8 cellular contexts compared by ENCODE assay signal in the genomic region with DNA sequence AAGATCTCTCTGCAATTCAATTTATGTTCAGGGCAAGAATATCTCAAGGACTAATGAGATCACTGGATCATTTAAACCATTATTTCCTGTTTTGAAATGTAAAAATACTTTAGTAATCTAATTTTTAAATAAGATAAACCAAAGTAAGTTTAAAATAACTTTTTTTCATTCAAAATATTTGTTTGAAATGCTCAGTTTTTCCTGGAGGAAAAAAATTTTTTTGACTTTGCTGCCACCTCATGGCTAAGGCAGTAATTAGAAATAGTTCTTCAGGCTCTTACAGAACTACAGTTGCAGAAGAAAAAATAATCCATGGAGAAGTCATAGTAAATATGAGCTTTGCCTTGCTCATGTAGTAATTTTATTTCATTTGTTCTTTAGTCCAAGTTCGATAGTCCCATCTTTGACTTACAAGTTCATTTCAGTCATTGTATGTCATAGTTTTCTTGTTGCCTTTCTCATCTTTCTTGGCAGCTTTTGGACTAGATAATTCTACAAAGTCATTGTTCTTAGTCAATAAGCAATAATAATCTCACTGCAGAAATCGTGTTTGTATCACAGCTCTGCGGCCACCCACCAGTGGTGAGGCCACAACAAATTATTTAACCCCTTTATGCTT.
A peak's percentile ranks its signal among the peaks of the same experiment; 100 is the strongest.
DNase-seq lines count a peak whose midpoint lies in the region; ATAC-seq, FAIRE-seq and TF ChIP-seq lines count a peak whose summit lies in the region.

No MANE protein-coding gene starts in this region.

- no peak overlapping the region for H3K4me2 ChIP-seq in astrocyte (ENCODE audit: low read length)

- H3K4me1 ChIP-seq in astrocyte (ENCODE audit: insufficient read depth, low read length) (no peaks in the 10 kb centered on the region), liver (ENCODE audit: control insufficient read depth in 4 of 4, insufficient read depth in 4 of 4, low read length in 3 of 4) (no peaks in the 10 kb centered on the region)
- no peaks in the 10 kb centered on the region for H3K4me1 ChIP-seq in effector memory CD4-positive, alpha-beta T cell (ENCODE audit: control insufficient read depth, insufficient read depth, low read length, poor library complexity, severe bottlenecking)

- no peaks in the 10 kb centered on the region for H4K20me1 ChIP-seq in astrocyte (ENCODE audit: insufficient read depth, low read length)

- ATAC-seq in activated CD4-positive, alpha-beta T cell treated with anti-CD3 and anti-CD28 coated beads for 36 hours: no peak
- ATAC-seq in HG03108 (IDR thresholded peaks at IDR 0.05; ENCODE audit: unreplicated experiment): no peak

- TF ChIP-seq CTCF in astrocyte (IDR thresholded peaks at IDR 0.05; ENCODE audit: insufficient read depth, low read depth, low read length) (peak; percentile 59), liver (IDR thresholded peaks at IDR 0.05; ENCODE audit: low read depth, low read length, missing input control) (peak; percentile 43)

- no peaks in the 10 kb centered on the region for H3K4me1 Mint-ChIP-seq in activated CD4-positive, alpha-beta T cell treated with anti-CD3 and anti-CD28 coated beads for 36 hours
- H3K4me1 Mint-ChIP-seq in astrocyte (ENCODE audit: low read depth, unreplicated experiment): no peaks in the 10 kb centered on the region

- FAIRE-seq in astrocyte (lab: Jason Lieb, UNC): no peak

- CTCF ChIA-PET in activated CD4-positive, alpha-beta T cell treated with anti-CD3 and anti-CD28 coated beads for 36 hours (lab: Charles Lee): interaction anchor here (0.6 to 5.7 kb wide), 24 partner anchors 10 to 729 kb away, joined by 3 to 72 read pairs (median 4); no protein-coding TSS in a partner anchor

- peak; percentile 71 to 73 for TF ChIP-seq RAD21 in liver (IDR thresholded peaks at IDR 0.05)

- H3K9me3 ChIP-seq in astrocyte (ENCODE audit: insufficient read depth, low read depth, low read length) (no peaks in the 10 kb centered on the region), liver (ENCODE audit: control insufficient read depth in 4 of 4, low read length in 3 of 4) (no peaks in the 10 kb centered on the region)
- no peaks in the 10 kb centered on the region for H3K9me3 ChIP-seq in effector memory CD4-positive, alpha-beta T cell (ENCODE audit: control insufficient read depth, low read length)

- H3K27me3 Mint-ChIP-seq in activated CD4-positive, alpha-beta T cell treated with anti-CD3 and anti-CD28 coated beads for 36 hours: no peaks in the 10 kb centered on the region
- H3K27me3 Mint-ChIP-seq in astrocyte (ENCODE audit: low read depth, unreplicated experiment): no peaks in the 10 kb centered on the region

- intact Hi-C loops in activated CD4-positive, alpha-beta T cell treated with anti-CD3 and anti-CD28 coated beads for 36 hours (cut with DNase I, micrococcal nuclease): loop anchor here (1.0 to 10.0 kb wide), 6 partner anchors 89 to 522 kb away; no protein-coding TSS in a partner anchor

- H3K9ac ChIP-seq in astrocyte (ENCODE audit: low read length) (no peak overlapping the region), liver (ENCODE audit: low read depth in 1 of 2, low read length in 2 of 2) (no peak overlapping the region)

- no peak overlapping the region for H3K27ac Mint-ChIP-seq in activated CD4-positive, alpha-beta T cell treated with anti-CD3 and anti-CD28 coated beads for 36 hours
- H3K27ac Mint-ChIP-seq in astrocyte (ENCODE audit: unreplicated experiment): no peak overlapping the region

- H3K36me3 ChIP-seq in astrocyte (ENCODE audit: insufficient read depth, low read length) (no peaks in the 10 kb centered on the region), liver (ENCODE audit: control insufficient read depth in 4 of 4, insufficient read depth in 3 of 4, low read depth in 1 of 4, low read length in 3 of 4) (no peaks in the 10 kb centered on the region)
- no peaks in the 10 kb centered on the region for H3K36me3 ChIP-seq in effector memory CD4-positive, alpha-beta T cell (ENCODE audit: control insufficient read depth, insufficient read depth, low read length)

- DNase-seq in activated CD4-positive, alpha-beta T cell treated with anti-CD3 and anti-CD28 coated beads for 36 hours: peak; percentile 30
- DNase-seq in activated CD4-positive, alpha-beta T cell treated with anti-CD3 and anti-CD28 coated beads, Interleukin-2, amount 50 U/mL, for 4 hours: no peak
- DNase-seq in M059J (ENCODE audit: low read depth): peak; percentile 41
- peak; percentile 2 for DNase-seq in astrocyte (ENCODE audit: low read depth)
- no peak for DNase-seq in effector memory CD4-positive, alpha-beta T cell
- no peak for DNase-seq in GF-D8 (lab: John Stamatoyannopoulos, UW)

- H3K9me3 Mint-ChIP-seq in activated CD4-positive, alpha-beta T cell treated with anti-CD3 and anti-CD28 coated beads for 36 hours (ENCODE audit: low read depth): no peaks in the 10 kb centered on the region
- no peaks in the 10 kb centered on the region for H3K9me3 Mint-ChIP-seq in astrocyte (ENCODE audit: unreplicated experiment)

- POLR2A ChIA-PET in activated CD4-positive, alpha-beta T cell treated with anti-CD3 and anti-CD28 coated beads for 36 hours (lab: Charles Lee): no interaction called here

- no peak overlapping the region for H3K4me3 ChIP-seq in astrocyte (ENCODE audit: insufficient read depth, low read depth, low read length)
- H3K4me3 ChIP-seq in liver (ENCODE audit: low read depth in 1 of 3, low read length in 3 of 3): no peak overlapping the region
- H3K4me3 ChIP-seq in effector memory CD4-positive, alpha-beta T cell (ENCODE audit: insufficient read depth, low read depth, low read length, poor library complexity, severe bottlenecking): no peak overlapping the region

- H3K27me3 ChIP-seq in astrocyte (ENCODE audit: insufficient read depth, low read length) (no peaks in the 10 kb centered on the region), liver (ENCODE audit: control insufficient read depth in 4 of 4, insufficient read depth in 4 of 4, low read length in 3 of 4) (peaks cover 0 to 7% (median 0%) of the 10 kb centered on the region in 4 donors)
- no peaks in the 10 kb centered on the region for H3K27me3 ChIP-seq in effector memory CD4-positive, alpha-beta T cell (replicated peaks; ENCODE audit: control insufficient read depth, insufficient read depth, low read length, poor library complexity, severe bottlenecking)

- H3K27ac ChIP-seq in astrocyte (ENCODE audit: low read depth, low read length) (no peak overlapping the region), liver (ENCODE audit: low read depth in 1 of 2, low read length in 2 of 2) (no peak overlapping the region)
- no peak overlapping the region for H3K27ac ChIP-seq in effector memory CD4-positive, alpha-beta T cell (ENCODE audit: insufficient read depth, low read length, poor library complexity, severe bottlenecking)

- no peaks in the 10 kb centered on the region for H3K79me2 ChIP-seq in astrocyte (ENCODE audit: insufficient read depth, low read length)

- no peaks in the 10 kb centered on the region for H3K36me3 Mint-ChIP-seq in activated CD4-positive, alpha-beta T cell treated with anti-CD3 and anti-CD28 coated beads for 36 hours (ENCODE audit: low read depth)
- H3K36me3 Mint-ChIP-seq in astrocyte (ENCODE audit: low read depth, unreplicated experiment): no peaks in the 10 kb centered on the region

- WGBS in liver: 8% methylated on average over 3 of the region's 3 CpGs

- H2AFZ ChIP-seq in astrocyte (ENCODE audit: low read depth, low read length): no peak overlapping the region

- no peak overlapping the region for H3K4me3 Mint-ChIP-seq in activated CD4-positive, alpha-beta T cell treated with anti-CD3 and anti-CD28 coated beads for 36 hours
- H3K4me3 Mint-ChIP-seq in astrocyte (ENCODE audit: unreplicated experiment): no peak overlapping the region

TF ChIP-seq in liver, 16 proteins besides CTCF, POLR2A, EP300 and RAD21:
- TF ChIP-seq SP1 (IDR thresholded peaks at IDR 0.05) (no peak), EGR1 (IDR thresholded peaks at IDR 0.05; ENCODE audit: low read depth in 2 of 2) (no peak), HNF4G (IDR thresholded peaks at IDR 0.05) (no peak), RXRA (IDR thresholded peaks at IDR 0.05) (no peak), HNF4A (conservative IDR thresholded peaks at IDR 0.05) (no peak), FOXA2 (IDR thresholded peaks at IDR 0.05) (no peak)
- TF ChIP-seq, protein P1, sequence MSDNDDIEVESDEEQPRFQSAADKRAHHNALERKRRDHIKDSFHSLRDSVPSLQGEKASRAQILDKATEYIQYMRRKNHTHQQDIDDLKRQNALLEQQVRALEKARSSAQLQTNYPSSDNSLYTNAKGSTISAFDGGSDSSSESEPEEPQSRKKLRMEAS (IDR thresholded peaks at IDR 0.05): no peak
- TF ChIP-seq, protein P2, sequence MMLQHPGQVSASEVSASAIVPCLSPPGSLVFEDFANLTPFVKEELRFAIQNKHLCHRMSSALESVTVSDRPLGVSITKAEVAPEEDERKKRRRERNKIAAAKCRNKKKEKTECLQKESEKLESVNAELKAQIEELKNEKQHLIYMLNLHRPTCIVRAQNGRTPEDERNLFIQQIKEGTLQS (IDR thresholded peaks at IDR 0.05): no peak
TF ChIP-seq in liver: peak in this region for 0.

Comparison
In these comparisons a context has a peak if more than half of its experiments do, and no peak if none do; other contexts are left out.
1. DNase-seq: peak in activated CD4-positive, alpha-beta T cell treated with anti-CD3 and anti-CD28 coated beads for 36 hours (single experiment), M059J (single experiment) and astrocyte (single experiment); none in activated CD4-positive, alpha-beta T cell treated with anti-CD3 and anti-CD28 coated beads, Interleukin-2, amount 50 U/mL, for 4 hours (0 of 2), effector memory CD4-positive, alpha-beta T cell (0 of 3) and GF-D8 (single experiment).